ENCODE assay signal across 9 cellular contexts in genomic region chr19:49911381-49912145, GRCh38. TPM values are rescaled to one million over a fixed set of nuclear protein-coding genes. Genes with fewer than 3 reads are reported as not detected.
DNase-seq lines count a peak whose midpoint lies in the region; ATAC-seq and TF ChIP-seq lines count a peak whose summit lies in the region.
"Had no signal": no experiment of that assay in that cellular context is flagged by ENCODE, and none has a peak within 500 bp of the region (broad histone marks: within the 10 kb centered on the region; RNA-seq: fewer than 3 reads in every experiment).

No MANE protein-coding gene starts in this region.

- no peak overlapping the region for H4K91ac ChIP-seq in neuronal stem cell (ENCODE audit: low read depth, low read length, poor library complexity)

- no peak for ATAC-seq in GM18858 (IDR thresholded peaks at IDR 0.05; ENCODE audit: unreplicated experiment)

- H3K4me1 ChIP-seq in subcutaneous abdominal adipose tissue (ENCODE audit: control insufficient read depth in 5 of 5, insufficient read depth in 5 of 5, low read length in 5 of 5) (peaks cover 0 to 21% (median 10%) of the 10 kb centered on the region in 5 donors), neuronal stem cell (ENCODE audit: control insufficient read depth in 2 of 2, insufficient read depth in 1 of 2, low read depth in 1 of 2, low read length in 2 of 2) (no peaks in the 10 kb centered on the region)

- H3K79me1 ChIP-seq in neuronal stem cell (ENCODE audit: low read depth, low read length), result peaks cover 24% of the 10 kb centered on the region

- no peak overlapping the region for H2BK120ac ChIP-seq in neuronal stem cell (ENCODE audit: low read depth, low read length)

- H3K18ac ChIP-seq in neuronal stem cell (ENCODE audit: low read length), result no peak overlapping the region

- no peaks in the 10 kb centered on the region for H3K27me3 ChIP-seq in subcutaneous abdominal adipose tissue (ENCODE audit: control insufficient read depth in 5 of 5, insufficient read depth in 4 of 5, low read length in 5 of 5)
- no peaks in the 10 kb centered on the region for H3K27me3 ChIP-seq in neuronal stem cell (ENCODE audit: control insufficient read depth in 3 of 3, insufficient read depth in 3 of 3, low read depth in 1 of 3, low read length in 3 of 3)

- H3K4me2 ChIP-seq in neuronal stem cell (ENCODE audit: insufficient read depth, low read length, poor library complexity, severe bottlenecking), result no peak overlapping the region

- no CpG with 5 or more reads among the region's 9 CpGs for WGBS in neuronal stem cell (ENCODE audit: extremely low coverage in 2 of 2, insufficient read length in 2 of 2, insufficient replicate concordance in 1 of 2), 2 donors

- H3K9ac ChIP-seq in subcutaneous abdominal adipose tissue (ENCODE audit: low read length in 5 of 5) (peak overlapping the region in 2 of 5 donors; percentile 5 to 20), neuronal stem cell (ENCODE audit: low read depth, low read length, poor library complexity) (no peak overlapping the region)

- H2BK5ac ChIP-seq in neuronal stem cell (ENCODE audit: low read length), result no peak overlapping the region

- H3K4me3 ChIP-seq in fibroblast of villous mesenchyme (ENCODE audit: low read depth, low read length), result no peak overlapping the region
- H3K4me3 ChIP-seq in subcutaneous abdominal adipose tissue (ENCODE audit: low read depth in 1 of 5, low read length in 5 of 5), result no peak overlapping the region
- no peak overlapping the region for H3K4me3 ChIP-seq in neuronal stem cell (ENCODE audit: low read length in 2 of 2)

- H4K8ac ChIP-seq in neuronal stem cell (ENCODE audit: low read depth, low read length), result no peak overlapping the region

- peaks cover 0 to 67% (median 49%) of the 10 kb centered on the region in 5 donors for H3K36me3 ChIP-seq in subcutaneous abdominal adipose tissue (ENCODE audit: control insufficient read depth in 5 of 5, insufficient read depth in 5 of 5, low read length in 5 of 5)
- peaks cover 65 to 93% of the 10 kb centered on the region in 2 donors for H3K36me3 ChIP-seq in neuronal stem cell (replicated peaks in 1 of 2; ENCODE audit: control insufficient read depth in 2 of 2, insufficient read depth in 2 of 2, low read length in 2 of 2)

- H3K14ac ChIP-seq in neuronal stem cell (ENCODE audit: low read length), result no peak overlapping the region

- TF ChIP-seq CTCF in fibroblast of villous mesenchyme (IDR thresholded peaks at IDR 0.05; ENCODE audit: insufficient read depth, low read depth, low read length), result no peak

- no peaks in the 10 kb centered on the region for H3K9me3 ChIP-seq in subcutaneous abdominal adipose tissue (ENCODE audit: control insufficient read depth in 5 of 5, low read length in 5 of 5)
- peaks cover 7% of the 10 kb centered on the region in 2 donors for H3K9me3 ChIP-seq in neuronal stem cell (replicated peaks in 1 of 2; ENCODE audit: control insufficient read depth in 2 of 2, insufficient read depth in 1 of 2, low read depth in 1 of 2, low read length in 2 of 2)

- no peak overlapping the region for H3K23ac ChIP-seq in neuronal stem cell (ENCODE audit: low read depth, low read length, poor library complexity)

- H2BK12ac ChIP-seq in neuronal stem cell (ENCODE audit: low read length), result no peak overlapping the region

- H3K4ac ChIP-seq in neuronal stem cell (ENCODE audit: low read length), result no peak overlapping the region

- H2BK15ac ChIP-seq in neuronal stem cell (ENCODE audit: low read length), result no peak overlapping the region

- peak overlapping the region; percentile 7 for H3K27ac ChIP-seq in subcutaneous abdominal adipose tissue (ENCODE audit: low read depth, low read length)
- no peak overlapping the region for H3K27ac ChIP-seq in neuronal stem cell (replicated peaks; ENCODE audit: low read length)

- H2AK5ac ChIP-seq in neuronal stem cell (ENCODE audit: low read depth, low read length), result no peak overlapping the region

- peak; percentile 25 for DNase-seq in activated T-cell treated with anti-CD3 and anti-CD28 coated beads for 24 hours (ENCODE audit: low read depth)
- DNase-seq in activated T-cell treated with anti-CD3 and anti-CD28 coated beads for 4 hours, result no peak
- DNase-seq in fibroblast of villous mesenchyme (ENCODE audit: low read depth), result peak; percentile 32
- DNase-seq in RKO (ENCODE audit: low spot score), result no peak
- DNase-seq in neuronal stem cell (ENCODE audit: low spot score), result no peak
- DNase-seq: activated CD4-positive, CD25-positive, alpha-beta regulatory T cell had no signal

- no peak overlapping the region for H2AFZ ChIP-seq in neuronal stem cell (ENCODE audit: low read length)

TF ChIP-seq in PFSK-1, 5 proteins besides CTCF, POLR2A, EP300 and RAD21:
- TF ChIP-seq POLR2AphosphoS5 (IDR thresholded peaks at IDR 0.05; ENCODE audit: low read depth, low read length) (peak; percentile 28; the same call in 1 of the 2 replicates), REST (IDR thresholded peaks at IDR 0.05; ENCODE audit: insufficient read depth in 1 of 2, low read depth in 2 of 2, low read length in 2 of 2) (no peak), TAF1 (IDR thresholded peaks at IDR 0.05; ENCODE audit: borderline replicate concordance, insufficient read depth, low read length) (no peak)

RNA-seq across cellular contexts. Expression of gene IL4I1, which starts 14.9 kb away (rescaled TPM):
- polyA plus RNA-seq in PFSK-1 (2012; ENCODE audit: insufficient read length, low read depth), result 1.1 TPM
- 0.43 and 0.64 TPM in 2 replicates for total RNA-seq in fibroblast of villous mesenchyme
- 0.28 TPM for polyA plus RNA-seq in neuronal stem cell (2013, experiment 1 of 2)
- polyA plus RNA-seq in neuronal stem cell (2013, experiment 2 of 2), result 0.26 TPM

RNA-seq across cellular contexts. Expression of gene ATF5, which starts 17.4 kb away (rescaled TPM):
- 195 TPM for polyA plus RNA-seq in PFSK-1 (2012; ENCODE audit: insufficient read length, low read depth)
- total RNA-seq in fibroblast of villous mesenchyme, result 8.2 and 9.0 TPM in 2 replicates
- polyA plus RNA-seq in neuronal stem cell (2013, experiment 1 of 2), result 7.5 TPM
- polyA plus RNA-seq in neuronal stem cell (2013, experiment 2 of 2), result 7.7 TPM

RNA-seq across cellular contexts. Expression of gene NUP62, which starts 17.7 kb away (rescaled TPM):
- 68.7 TPM for polyA plus RNA-seq in PFSK-1 (2012; ENCODE audit: insufficient read length, low read depth)
- 25.8 and 43.2 TPM in 2 replicates for total RNA-seq in fibroblast of villous mesenchyme
- polyA plus RNA-seq in neuronal stem cell (2013, experiment 1 of 2), result 69.0 TPM
- 72.2 TPM for polyA plus RNA-seq in neuronal stem cell (2013, experiment 2 of 2)

RNA-seq across cellular contexts. Expression of gene TBC1D17, which starts 34.1 kb away (rescaled TPM):
- 38.9 TPM for polyA plus RNA-seq in PFSK-1 (2012; ENCODE audit: insufficient read length, low read depth)
- total RNA-seq in fibroblast of villous mesenchyme, result 23.3 and 27.4 TPM in 2 replicates
- 29.5 TPM for polyA plus RNA-seq in neuronal stem cell (2013, experiment 1 of 2)
- polyA plus RNA-seq in neuronal stem cell (2013, experiment 2 of 2), result 29.9 TPM

RNA-seq across cellular contexts. Expression of gene AKT1S1, which starts 34.4 kb away (rescaled TPM):
- 81.0 TPM for polyA plus RNA-seq in PFSK-1 (2012; ENCODE audit: insufficient read length, low read depth)
- total RNA-seq in fibroblast of villous mesenchyme, result 11.9 and 12.5 TPM in 2 replicates
- 45.3 TPM for polyA plus RNA-seq in neuronal stem cell (2013, experiment 1 of 2)
- polyA plus RNA-seq in neuronal stem cell (2013, experiment 2 of 2), result 42.9 TPM

Comparison
In these comparisons a context has a peak if more than half of its experiments do, and no peak if none do; other contexts are left out.
1. DNase-seq: peak in activated T-cell treated with anti-CD3 and anti-CD28 coated beads for 24 hours (single experiment) and fibroblast of villous mesenchyme (single experiment); none in activated T-cell treated with anti-CD3 and anti-CD28 coated beads for 4 hours (single experiment), RKO (single experiment) and neuronal stem cell (single experiment).